In genomic region chr19:7292352-7292949, GRCh38 we compare ENCODE assay signal across 8 cellular contexts. TPM values are rescaled to one million over a fixed set of nuclear protein-coding genes. Genes with fewer than 3 reads are reported as not detected.
DNase-seq lines count a peak whose midpoint lies in the region; ATAC-seq, FAIRE-seq and TF ChIP-seq lines count a peak whose summit lies in the region.

No MANE protein-coding gene starts in this region.

- H3K9me3 Mint-ChIP-seq in Calu3 (ENCODE audit: low read depth, unreplicated experiment) (no peaks in the 10 kb centered on the region), progenitor cell of endocrine pancreas (ENCODE audit: low read depth) (no peaks in the 10 kb centered on the region)

- no peak for TF ChIP-seq POLR2A in endothelial cell of umbilical vein (IDR thresholded peaks at IDR 0.05; ENCODE audit: low read depth, low read length)

- H3K4me3 ChIP-seq in MG63: peak overlapping the region; percentile 64
- H3K4me3 ChIP-seq in endothelial cell of umbilical vein (replicated peaks in 1 of 3; ENCODE audit: insufficient read depth in 1 of 3, low read depth in 1 of 3, low read length in 3 of 3): no peak overlapping the region

- H3K9ac ChIP-seq in endothelial cell of umbilical vein (replicated peaks; ENCODE audit: extremely low read depth, insufficient read depth, low read length): no peak overlapping the region

- peaks cover 3% of the 10 kb centered on the region for H3K4me1 ChIP-seq in endothelial cell of umbilical vein (ENCODE audit: control insufficient read depth, extremely low read depth, insufficient read depth, low read length)

- dilution Hi-C loops in endothelial cell of umbilical vein (cut with MboI; ENCODE audit: extremely low pct_ligation_motif_present, low sequenced_read_pairs): no loop called here

- intact Hi-C loops in Calu3 (cut with micrococcal nuclease; ENCODE audit: unreplicated experiment) (no loop called here), endothelial cell of umbilical vein (cut with micrococcal nuclease) (no loop called here)

- ATAC-seq in esophagus mucosa: no peak
- ATAC-seq in GM18868 (IDR thresholded peaks at IDR 0.05; ENCODE audit: unreplicated experiment): no peak
- no peak for ATAC-seq in GM21526 (IDR thresholded peaks at IDR 0.05; ENCODE audit: low FRiP score, unreplicated experiment)

- H3K9me1 ChIP-seq in endothelial cell of umbilical vein (replicated peaks; ENCODE audit: control insufficient read depth, extremely low read depth, insufficient read depth, low read length): no peaks in the 10 kb centered on the region

- H3K27me3 ChIP-seq in MG63 (no peaks in the 10 kb centered on the region), endothelial cell of umbilical vein (ENCODE audit: control insufficient read depth in 2 of 2, insufficient read depth in 2 of 2, low read length in 2 of 2) (no peaks in the 10 kb centered on the region)

- peaks cover 15% of the 10 kb centered on the region for H3K27me3 Mint-ChIP-seq in Calu3 (ENCODE audit: unreplicated experiment)
- H3K27me3 Mint-ChIP-seq in progenitor cell of endocrine pancreas: no peaks in the 10 kb centered on the region

- H3K27ac ChIP-seq in endothelial cell of umbilical vein (ENCODE audit: insufficient read depth, low read depth, low read length): no peak overlapping the region

- CTCF ChIA-PET in Calu3 (lab: Charles Lee) (interaction anchor here (1.0 kb wide), 1 partner anchor 45 kb away, joined by 3 read pairs; no protein-coding TSS in a partner anchor), endothelial cell of umbilical vein (lab: Charles Lee) (no interaction called here)

- POLR2A ChIA-PET in endothelial cell of umbilical vein (lab: Charles Lee): interaction anchor here (0.5 kb wide), 1 partner anchor 616 kb away, joined by 3 read pairs; no protein-coding TSS in a partner anchor

- no peaks in the 10 kb centered on the region for H4K20me1 ChIP-seq in endothelial cell of umbilical vein (replicated peaks; ENCODE audit: control insufficient read depth, extremely low read depth, insufficient read depth, low read length)

- DNase-seq in Calu3: no peak
- DNase-seq in MG63: no peak
- no peak for DNase-seq in endothelial cell of umbilical vein (ENCODE audit: low read depth, low spot score)
- DNase-seq in progenitor cell of endocrine pancreas (ENCODE audit: low spot score, unreplicated experiment): no peak
- no peak for DNase-seq in AML-193 (lab: John Stamatoyannopoulos, UW)

- H3K9me3 ChIP-seq in MG63 (no peaks in the 10 kb centered on the region), endothelial cell of umbilical vein (replicated peaks; ENCODE audit: control insufficient read depth, insufficient read depth, low read length) (no peaks in the 10 kb centered on the region)

- H3K79me2 ChIP-seq in endothelial cell of umbilical vein (ENCODE audit: control insufficient read depth, insufficient read depth, low read length): no peaks in the 10 kb centered on the region

- BruUV-seq in Calu3 (replicated peaks; lab: Mats Ljungman, UMichigan): TSS peak; percentile 24
- BruUV-seq in endothelial cell of umbilical vein (replicated peaks; lab: Mats Ljungman, UMichigan): TSS peak; percentile 36

- no peak overlapping the region for H3K27ac Mint-ChIP-seq in Calu3 (ENCODE audit: unreplicated experiment)
- H3K27ac Mint-ChIP-seq in progenitor cell of endocrine pancreas: peak overlapping the region; percentile 67

- no peak overlapping the region for H3K4me2 ChIP-seq in endothelial cell of umbilical vein (ENCODE audit: insufficient read depth, low read length)

- no peaks in the 10 kb centered on the region for H3K4me1 Mint-ChIP-seq in Calu3 (ENCODE audit: low read depth, unreplicated experiment)
- peaks cover 17% of the 10 kb centered on the region for H3K4me1 Mint-ChIP-seq in progenitor cell of endocrine pancreas (ENCODE audit: low read depth)

- TF ChIP-seq CTCF in Calu3 (IDR thresholded peaks at IDR 0.05; ENCODE audit: unreplicated experiment): no peak
- TF ChIP-seq CTCF in endothelial cell of umbilical vein (IDR thresholded peaks at IDR 0.05; ENCODE audit: extremely low read depth in 1 of 2, insufficient read depth in 1 of 2, low read depth in 1 of 2, low read length in 2 of 2): no peak
- no peak for TF ChIP-seq CTCF in progenitor cell of endocrine pancreas (IDR thresholded peaks at IDR 0.05; ENCODE audit: unreplicated experiment)

- H3K36me3 ChIP-seq in MG63 (no peaks in the 10 kb centered on the region), endothelial cell of umbilical vein (ENCODE audit: control insufficient read depth in 2 of 2, extremely low read depth in 1 of 2, insufficient read depth in 2 of 2, low read length in 2 of 2) (no peaks in the 10 kb centered on the region)

- H3K4me3 Mint-ChIP-seq in Calu3 (ENCODE audit: low read depth, unreplicated experiment) (peak overlapping the region; percentile 50), progenitor cell of endocrine pancreas (ENCODE audit: low read depth) (peak overlapping the region; percentile 75)

- H2AFZ ChIP-seq in endothelial cell of umbilical vein (ENCODE audit: low read depth, low read length): no peak overlapping the region

- no peak for FAIRE-seq in endothelial cell of umbilical vein (lab: Jason Lieb, UNC)

- H3K36me3 Mint-ChIP-seq in Calu3 (ENCODE audit: insufficient read depth, unreplicated experiment) (peaks cover 16% of the 10 kb centered on the region), progenitor cell of endocrine pancreas (ENCODE audit: insufficient read depth) (no peaks in the 10 kb centered on the region)

TF ChIP-seq in endothelial cell of umbilical vein, 7 proteins besides CTCF, POLR2A, EP300 and RAD21:
- TF ChIP-seq MYC (IDR thresholded peaks at IDR 0.05; ENCODE audit: low read depth, low read length) (no peak), GATA2 (IDR thresholded peaks at IDR 0.05; ENCODE audit: insufficient read depth, insufficient read length, low read depth, low read length) (no peak)

RNA-seq across cellular contexts. Expression of gene INSR, which starts 1.8 kb away (rescaled TPM):
- 7.4 and 8.4 TPM in 2 replicates for total RNA-seq in Calu3 (2022)
- total RNA-seq in MG63 (2014; rRNA removed; shearing (Covaris generic); ENCODE audit: low replicate concordance): 3.9 and 7.6 TPM in 2 replicates
- 19.5 and 20.8 TPM in 2 replicates for total RNA-seq in endothelial cell of umbilical vein
- 4.9 and 5.2 TPM in 2 replicates for polyA plus RNA-seq in endothelial cell of umbilical vein
- 2.9 and 3.4 TPM in 2 replicates for polyA plus RNA-seq in endothelial cell of umbilical vein (2011; cell fraction: cytosol; rRNA removed)
- 14.4 and 14.5 TPM in 2 replicates for polyA plus RNA-seq in endothelial cell of umbilical vein (2011; cell fraction: nucleus; rRNA removed)
- 3.4 and 3.7 TPM in 2 replicates for polyA plus RNA-seq in endothelial cell of umbilical vein (2012)
- polyA minus RNA-seq in endothelial cell of umbilical vein: 45.0 and 58.0 TPM in 2 replicates
- 6.7 TPM for polyA minus RNA-seq in endothelial cell of umbilical vein (2011; cell fraction: cytosol; rRNA and poly(A)+ RNA removed)
- polyA minus RNA-seq in endothelial cell of umbilical vein (2011; cell fraction: nucleus; rRNA and poly(A)+ RNA removed): 31.4 and 32.0 TPM in 2 replicates
- total RNA-seq in progenitor cell of endocrine pancreas: 67.5 and 69.2 TPM in 2 replicates
- total RNA-seq in esophagus mucosa: 6.9 TPM

RNA-seq across cellular contexts. Expression of gene ARHGEF18, which starts 56.3 kb away (rescaled TPM):
- total RNA-seq in Calu3 (2022): 31.9 and 34.9 TPM in 2 replicates
- total RNA-seq in MG63 (2014; rRNA removed; shearing (Covaris generic); ENCODE audit: low replicate concordance): 27.0 and 39.0 TPM in 2 replicates
- 24.3 and 30.7 TPM in 2 replicates for total RNA-seq in endothelial cell of umbilical vein
- 10.5 and 12.1 TPM in 2 replicates for polyA plus RNA-seq in endothelial cell of umbilical vein
- 8.6 and 9.9 TPM in 2 replicates for polyA plus RNA-seq in endothelial cell of umbilical vein (2011; cell fraction: cytosol; rRNA removed)
- 21.2 and 22.8 TPM in 2 replicates for polyA plus RNA-seq in endothelial cell of umbilical vein (2011; cell fraction: nucleus; rRNA removed)
- 17.2 and 25.3 TPM in 2 replicates for polyA plus RNA-seq in endothelial cell of umbilical vein (2012)
- polyA minus RNA-seq in endothelial cell of umbilical vein: 10.1 and 13.4 TPM in 2 replicates
- 11.0 TPM for polyA minus RNA-seq in endothelial cell of umbilical vein (2011; cell fraction: cytosol; rRNA and poly(A)+ RNA removed)
- 10.8 and 15.3 TPM in 2 replicates for polyA minus RNA-seq in endothelial cell of umbilical vein (2011; cell fraction: nucleus; rRNA and poly(A)+ RNA removed)
- 53.4 and 60.8 TPM in 2 replicates for total RNA-seq in progenitor cell of endocrine pancreas
- 18.4 TPM for total RNA-seq in esophagus mucosa
